In genomic region chr11:68118753-68119448, GRCh38 we compare ENCODE assay signal across 1 cellular context.
TF ChIP-seq lines count a peak whose summit lies in the region.

No MANE protein-coding gene starts in this region.

TF ChIP-seq in SK-N-SH, 30 proteins besides CTCF, POLR2A, EP300 and RAD21 (continued from another document):
- TF ChIP-seq PBX3 (IDR thresholded peaks at IDR 0.05), result no peak
- TF ChIP-seq JUND (IDR thresholded peaks at IDR 0.05), result no peak
- no peak for TF ChIP-seq FOSL2 (IDR thresholded peaks at IDR 0.05; ENCODE audit: borderline replicate concordance, low read depth)
- TF ChIP-seq ELF1 (IDR thresholded peaks at IDR 0.05), result no peak
- no peak for TF ChIP-seq TAF1 (IDR thresholded peaks at IDR 0.05; ENCODE audit: borderline replicate concordance, low read depth, low read length)
- no peak for TF ChIP-seq SMC3 (IDR thresholded peaks at IDR 0.05; ENCODE audit: low read depth, low read length)
- no peak for TF ChIP-seq IRF3 (IDR thresholded peaks at IDR 0.05; ENCODE audit: low read depth, low read length)
- TF ChIP-seq GATA2 (CRISPR knock-in tag; IDR thresholded peaks at IDR 0.05), result no peak
- TF ChIP-seq GABPA (IDR thresholded peaks at IDR 0.05; ENCODE audit: low read depth), result no peak
- no peak for TF ChIP-seq USF1 (IDR thresholded peaks at IDR 0.05; ENCODE audit: borderline replicate concordance, low read depth)
- TF ChIP-seq USF2 (IDR thresholded peaks at IDR 0.05; ENCODE audit: borderline replicate concordance, low read depth, low read length), result no peak
